ENCODE assay signal across 28 cellular contexts in the genomic region with DNA sequence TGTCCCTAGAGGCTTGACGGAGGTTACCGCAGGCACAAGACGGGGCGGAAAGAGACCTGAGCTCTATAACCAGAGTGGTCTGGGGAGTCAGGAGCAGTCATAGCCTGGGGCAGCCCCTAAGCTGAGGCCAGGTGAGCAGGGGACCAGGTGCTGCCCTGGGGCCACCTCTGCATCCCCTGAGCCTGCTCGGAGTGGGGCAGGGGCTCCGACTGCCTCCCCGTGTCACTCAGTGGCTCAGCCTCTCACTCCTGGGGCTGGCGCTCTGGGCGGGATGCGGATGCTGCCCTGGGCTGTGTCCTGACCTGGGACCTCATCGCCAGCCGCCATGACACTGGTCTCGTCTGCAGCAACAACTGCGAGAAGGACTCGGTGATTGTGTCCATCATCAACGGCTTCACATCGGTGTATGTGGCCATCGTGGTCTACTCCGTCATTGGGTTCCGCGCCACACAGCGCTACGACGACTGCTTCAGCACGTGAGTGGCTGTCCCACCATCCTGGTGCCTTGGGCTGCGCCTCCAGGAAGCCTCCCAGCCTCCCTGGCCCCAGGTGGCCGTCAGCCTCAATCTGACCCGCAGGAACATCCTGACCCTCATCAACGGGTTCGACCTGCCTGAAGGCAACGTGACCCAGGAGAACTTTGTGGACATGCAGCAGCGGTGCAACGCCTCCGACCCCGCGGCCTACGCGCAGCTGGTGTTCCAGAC. TPM values are rescaled to one million over a fixed set of nuclear protein-coding genes. Genes with fewer than 3 reads are reported as not detected.
"Had no signal": no experiment of that assay in that cellular context is flagged by ENCODE, and none has a peak within 500 bp of the region (broad histone marks: within the 10 kb centered on the region; RNA-seq: fewer than 3 reads in every experiment).

No MANE protein-coding gene starts in this region.

- H3K9me3 Mint-ChIP-seq: natural killer cell treated with Interleukin-12 subunit alpha and Interleukin-12 subunit beta and Interleukin-15 and Interleukin-18, amount 100 ng/mL, for 72 hours; neural progenitor cell had no signal

- H3K36me3 ChIP-seq: heart left ventricle, left lung, lower lobe of right lung, neural progenitor cell, pancreas, sigmoid colon, suprapubic skin, thyroid gland, upper lobe of left lung, uterus had no signal

- ATAC-seq: heart left ventricle; left lung; lower lobe of right lung; natural killer cell treated with Interleukin-12 subunit alpha and Interleukin-12 subunit beta and Interleukin-15 and Interleukin-18, amount 100 ng/mL, for 72 hours; pancreas; stimulated activated naive B cell treated with anti-CD40 and anti-IgM and Interleukin-4, amounts not matched to agents 10 μg/mL and 1 μg/mL and 100 μg/mL, for 72 hours had no signal

- H3K4me3 Mint-ChIP-seq: endodermal cell; memory B cell; natural killer cell treated with Interleukin-12 subunit alpha and Interleukin-12 subunit beta and Interleukin-15 and Interleukin-18, amount 100 ng/mL, for 72 hours; neural progenitor cell; stimulated activated naive B cell treated with anti-CD40 and anti-IgM and Interleukin-4, amounts not matched to agents 10 μg/mL and 1 μg/mL and 100 μg/mL, for 72 hours had no signal

- H3K9me3 ChIP-seq: heart left ventricle, lower lobe of right lung, pancreas, sigmoid colon, suprapubic skin, thyroid gland, upper lobe of left lung, uterus had no signal

- H3K9ac ChIP-seq: neural progenitor cell had no signal

- H3K4me1 ChIP-seq: heart left ventricle, left lung, lower lobe of right lung, neural progenitor cell, pancreas, sigmoid colon, suprapubic skin, thyroid gland, upper lobe of left lung, uterus had no signal

- H3K27ac ChIP-seq: coronary artery, heart left ventricle, left lung, lower lobe of right lung, neural progenitor cell, pancreas, sigmoid colon, skin epidermis, suprapubic skin, thyroid gland, upper lobe of left lung, uterus had no signal

- H2AFZ ChIP-seq: neural progenitor cell had no signal

- H3K27me3 Mint-ChIP-seq: progenitor cell of endocrine pancreas had no signal

- H3K4me1 Mint-ChIP-seq: endodermal cell, memory B cell had no signal

- DNase-seq: effector CD4-positive, alpha-beta T cell; endodermal cell; foreskin melanocyte; hippocampal formation; lower lobe of right lung; midbrain; occipital lobe; retina; sigmoid colon; stimulated activated CD4-positive, alpha-beta T cell treated with anti-CD3 and anti-CD28 coated beads, Interleukin-2, amount 100 ng/mL, for 24 hours; stimulated activated CD4-positive, alpha-beta T cell treated with anti-CD3 and anti-CD28 coated beads, Interleukin-4, amount 100 ng/mL, for 4 hours; stimulated activated naive B cell treated with anti-CD40 and anti-IgM and Interleukin-4, amounts not matched to agents 10 μg/mL and 1 μg/mL and 100 μg/mL, for 72 hours; thyroid gland; uterus had no signal

- H3K27me3 ChIP-seq: neural progenitor cell, pancreas, thyroid gland, upper lobe of left lung, uterus had no signal

- H3K36me3 Mint-ChIP-seq: memory B cell; natural killer cell treated with Interleukin-12 subunit alpha and Interleukin-12 subunit beta and Interleukin-15 and Interleukin-18, amount 100 ng/mL, for 72 hours; neural progenitor cell; stimulated activated naive B cell treated with anti-CD40 and anti-IgM and Interleukin-4, amounts not matched to agents 10 μg/mL and 1 μg/mL and 100 μg/mL, for 72 hours had no signal

- H3K4me2 ChIP-seq: neural progenitor cell had no signal

- H3K27ac Mint-ChIP-seq: endodermal cell; memory B cell; natural killer cell treated with Interleukin-12 subunit alpha and Interleukin-12 subunit beta and Interleukin-15 and Interleukin-18, amount 100 ng/mL, for 72 hours; neural progenitor cell; progenitor cell of endocrine pancreas; stimulated activated naive B cell treated with anti-CD40 and anti-IgM and Interleukin-4, amounts not matched to agents 10 μg/mL and 1 μg/mL and 100 μg/mL, for 72 hours had no signal

- H3K4me3 ChIP-seq: coronary artery, heart left ventricle, left lung, lower lobe of right lung, neural progenitor cell, pancreas, sigmoid colon, skin epidermis, suprapubic skin, thyroid gland, upper lobe of left lung, uterus had no signal

RNA-seq across cellular contexts. Expression of a gene that starts 8.8 kb away (rescaled TPM):
- total RNA-seq: cerebellum; dermis microvascular lymphatic vessel endothelial cell; endodermal cell; heart left ventricle; left lung; lower lobe of right lung; natural killer cell treated with Interleukin-12 subunit alpha and Interleukin-12 subunit beta and Interleukin-15 and Interleukin-18, amount 100 ng/mL, for 72 hours; occipital lobe; pancreas; progenitor cell of endocrine pancreas; sigmoid colon; suprapubic skin; thyroid gland; upper lobe of left lung; uterus had no signal
- polyA plus RNA-seq: esophagus, heart left ventricle had no signal

RNA-seq across cellular contexts. Expression of a gene that starts 15.0 kb away (rescaled TPM):
- total RNA-seq: dermis microvascular lymphatic vessel endothelial cell; heart left ventricle; left lung; lower lobe of right lung; natural killer cell treated with Interleukin-12 subunit alpha and Interleukin-12 subunit beta and Interleukin-15 and Interleukin-18, amount 100 ng/mL, for 72 hours; occipital lobe; sigmoid colon; thyroid gland had no signal
- polyA plus RNA-seq: esophagus, heart left ventricle had no signal
